1 cellular context compared by ENCODE assay signal in genomic region chr11:83438438-83438837, GRCh38.
TF ChIP-seq lines count a peak whose summit lies in the region.

No MANE protein-coding gene starts in this region.

TF ChIP-seq in H1, 55 proteins besides CTCF, POLR2A, EP300 and RAD21:
- TF ChIP-seq YY1 (IDR thresholded peaks at IDR 0.05; ENCODE audit: low read depth, low read length): no peak
- no peak for TF ChIP-seq EGR1 (IDR thresholded peaks at IDR 0.05; ENCODE audit: borderline replicate concordance, low read depth, low read length)
- no peak for TF ChIP-seq PHF8 (conservative IDR thresholded peaks at IDR 0.05; ENCODE audit: low read depth, low read length)
- TF ChIP-seq NANOG (IDR thresholded peaks at IDR 0.05; ENCODE audit: insufficient read depth, low read depth, low read length, poor library complexity, severe bottlenecking): no peak
- no peak for TF ChIP-seq FOSL1 (IDR thresholded peaks at IDR 0.05; ENCODE audit: insufficient read depth, low read depth, low read length)
- no peak for TF ChIP-seq RNF2 (IDR thresholded peaks at IDR 0.05; ENCODE audit: borderline replicate concordance, low read depth, low read length, missing control alignments, poor library complexity, severe bottlenecking)
